ENCODE assay signal across 8 cellular contexts in the genomic region with DNA sequence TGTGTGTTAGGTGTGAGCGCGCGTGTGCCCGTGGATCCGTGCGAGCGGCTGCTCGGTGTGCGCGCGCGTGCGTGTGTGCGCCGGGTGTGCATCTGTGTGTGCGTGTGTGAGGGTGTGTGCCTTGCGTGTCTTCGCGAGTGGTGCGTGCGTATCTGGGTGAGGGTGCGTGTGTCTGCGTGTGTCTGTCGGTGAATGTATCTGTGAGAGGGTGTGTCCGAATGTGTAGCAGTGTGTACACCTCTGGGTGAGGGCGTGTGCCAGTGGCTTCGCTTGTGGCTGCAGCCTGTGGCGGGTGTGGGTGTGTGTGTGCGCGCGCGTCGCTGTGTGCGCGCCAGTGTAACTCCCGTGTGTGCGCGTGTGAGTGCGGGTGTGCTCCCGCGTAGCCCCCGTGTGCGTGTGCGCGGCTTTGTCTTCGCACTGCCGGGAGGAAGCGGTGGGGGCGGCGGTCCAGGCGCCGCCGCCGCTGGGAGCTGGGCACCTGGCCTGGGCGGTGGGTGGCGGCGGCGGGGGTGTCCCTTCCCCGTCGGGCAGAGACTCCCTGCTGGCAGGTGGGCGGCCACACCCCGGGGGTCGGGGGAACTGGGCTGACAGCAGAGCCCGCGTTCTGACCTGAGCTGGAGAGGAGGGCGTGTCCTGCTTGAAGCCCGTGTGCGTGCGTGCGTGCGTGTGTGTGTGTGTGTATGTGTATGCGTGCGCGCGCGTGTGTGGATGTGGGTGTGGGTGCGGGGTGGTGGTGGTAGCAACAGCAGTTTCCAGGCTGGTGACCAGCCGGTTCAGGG.
DNase-seq lines count a peak whose midpoint lies in the region; TF ChIP-seq lines count a peak whose summit lies in the region.

No MANE protein-coding gene starts in this region.

- DNase-seq in NCI-H82 (lab: John Stamatoyannopoulos, UW) (peak; percentile 72), NCI-H82 treated with DMSO at 0.1 percent for 48 hours (lab: John Stamatoyannopoulos, UW; ENCODE audit: unreplicated experiment) (no peak), T-helper 9 cell (peak; percentile 2), T47D (ENCODE audit: low read depth in 1 of 2, low spot score in 1 of 2) (peak; percentile 50 to 81), kidney epithelial cell (ENCODE audit: low read depth) (no peak), SW 1271 (lab: John Stamatoyannopoulos, UW) (no peak), NCI-H2107 (lab: John Stamatoyannopoulos, UW) (no peak)
- peak; percentile 56 for DNase-seq in stimulated activated CD4-positive, alpha-beta T cell treated with anti-CD3 and anti-CD28 coated beads, Interleukin-15, amount 100 ng/mL, for 24 hours

- H3K4me3 ChIP-seq in kidney epithelial cell (ENCODE audit: low read depth, low read length) = peak overlapping the region; percentile 53

- H3K36me3 ChIP-seq in kidney epithelial cell (ENCODE audit: control insufficient read depth, insufficient read depth, low read length) = no peaks in the 10 kb centered on the region

- peaks cover 5% of the 10 kb centered on the region for H3K27me3 ChIP-seq in kidney epithelial cell (ENCODE audit: control insufficient read depth, insufficient read depth, low read length)

- in situ Hi-C loops in T47D (cut with HindIII; ENCODE audit: low pct_unique_long_range_greater_than_20kb, low sequenced_read_pairs) = no loop called here

- TF ChIP-seq CTCF in kidney epithelial cell (IDR thresholded peaks at IDR 0.05; ENCODE audit: insufficient read depth, low read length, poor library complexity, severe bottlenecking) = no peak

Comparison
In these comparisons a context has a peak if more than half of its experiments do, and no peak if none do; other contexts are left out.
1. DNase-seq: peak in NCI-H82 (single experiment), T-helper 9 cell (single experiment), T47D (2 of 2) and stimulated activated CD4-positive, alpha-beta T cell treated with anti-CD3 and anti-CD28 coated beads, Interleukin-15, amount 100 ng/mL, for 24 hours (single experiment); none in NCI-H82 treated with DMSO at 0.1 percent for 48 hours (single experiment), kidney epithelial cell (single experiment), SW 1271 (0 of 2) and NCI-H2107 (single experiment).